21 cellular contexts compared by ENCODE assay signal in the genomic region with DNA sequence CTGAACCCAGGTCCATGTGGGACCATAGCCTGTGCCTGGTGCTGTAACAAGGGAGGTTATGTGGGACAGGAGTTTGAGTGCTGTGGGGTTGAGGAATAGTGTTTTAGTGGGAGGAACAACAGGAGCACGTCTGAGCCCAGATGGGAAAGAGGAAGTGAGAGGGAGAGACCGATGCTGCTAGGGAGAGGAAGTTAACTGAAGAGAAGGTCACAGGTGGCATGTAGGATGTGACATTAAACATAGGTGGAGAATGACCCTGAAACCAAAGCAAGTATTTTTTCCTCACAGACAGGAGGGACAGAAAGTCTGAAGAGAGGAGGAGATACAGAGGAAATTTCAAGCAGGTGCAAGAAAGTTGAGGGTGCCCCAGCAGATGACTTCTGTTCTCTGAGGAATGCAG.
DNase-seq lines count a peak whose midpoint lies in the region; ATAC-seq, FAIRE-seq and TF ChIP-seq lines count a peak whose summit lies in the region.
"Had no signal": no experiment of that assay in that cellular context is flagged by ENCODE, and none has a peak within 500 bp of the region (broad histone marks: within the 10 kb centered on the region; RNA-seq: fewer than 3 reads in every experiment).

No MANE protein-coding gene starts in this region.

- peaks cover 17 to 23% of the 10 kb centered on the region in 2 donors for H3K4me1 Mint-ChIP-seq in effector memory CD8-positive, alpha-beta T cell (ENCODE audit: low read depth in 2 of 2)

- H3K4me1 ChIP-seq in BLaER1 = peaks cover 10% of the 10 kb centered on the region
- H3K4me1 ChIP-seq: A549, thyroid gland had no signal

- no peaks in the 10 kb centered on the region for H3K27me3 ChIP-seq in BLaER1
- H3K27me3 ChIP-seq: ovary, thyroid gland had no signal

- no peak for TF ChIP-seq POLR2A in NB4 (IDR thresholded peaks at IDR 0.05; ENCODE audit: extremely low read depth, insufficient read length)

- no peak overlapping the region for H3K4me3 ChIP-seq in BLaER1
- no peak overlapping the region for H3K4me3 ChIP-seq in NB4 (ENCODE audit: low read depth, low read length)
- H3K4me3 ChIP-seq: A549, ovary, thyroid gland had no signal

- no peak for TF ChIP-seq CTCF in NB4 (IDR thresholded peaks at IDR 0.05; ENCODE audit: low read depth, low read length)

- no peaks in the 10 kb centered on the region for H3K36me3 ChIP-seq in BLaER1
- H3K36me3 ChIP-seq: brain microvascular endothelial cell, ovary, thyroid gland had no signal

- H3K9me3 Mint-ChIP-seq in effector memory CD8-positive, alpha-beta T cell = no peaks in the 10 kb centered on the region

- H3K4me2 ChIP-seq in BLaER1 = peak overlapping the region; percentile 45
- H3K4me2 ChIP-seq: A549 had no signal

- no peak overlapping the region for H3K27ac ChIP-seq in BLaER1
- H3K27ac ChIP-seq: A549, brain microvascular endothelial cell, ovary, thyroid gland had no signal

- H3K27ac Mint-ChIP-seq in effector memory CD8-positive, alpha-beta T cell = peak overlapping the region; percentile 15 to 72
- H3K27ac Mint-ChIP-seq: activated naive CD4-positive, alpha-beta T cell treated with anti-CD3 and anti-CD28 coated beads, Interleukin-2, amount 50 U/mL, for 72 hours had no signal

- H4K20me1 ChIP-seq in BLaER1 = no peaks in the 10 kb centered on the region

- peaks cover 20% of the 10 kb centered on the region; the same call in 1 of the 2 replicates for H3K9me3 ChIP-seq in BLaER1
- H3K9me3 ChIP-seq: ovary, thyroid gland had no signal

- H3K27me3 Mint-ChIP-seq in effector memory CD8-positive, alpha-beta T cell = peaks cover 0 to 14% of the 10 kb centered on the region in 2 donors

- FAIRE-seq in HTR-8/SVneo (lab: Jason Lieb, UNC) = no peak
- FAIRE-seq: A549 had no signal

- H3K9ac ChIP-seq in BLaER1 = no peak overlapping the region

- DNase-seq in NB4 (ENCODE audit: low read depth) (peak; percentile 55), HTR-8/SVneo (ENCODE audit: insufficient read length, low spot score) (no peak)
- no peak for DNase-seq in effector memory CD8-positive, alpha-beta T cell
- no peak for DNase-seq in stimulated activated CD4-positive, alpha-beta T cell treated with anti-CD3 and anti-CD28 coated beads, Interleukin-12 subunit alpha, Interleukin-12 subunit beta, amount 100 ng/mL, for 4 hours
- DNase-seq: activated CD4-positive, alpha-beta T cell treated with anti-CD3 and anti-CD28 coated beads for 4 hours; activated T-cell treated with anti-CD3 and anti-CD28 coated beads, Interleukin-2, amount 50 U/mL, for 1 hour; brain microvascular endothelial cell; EL; kidney glomerular epithelial cell; NCI-H1048; NCI-H2107; NCI-H774; ovary; stimulated activated CD4-positive, alpha-beta T cell treated with anti-CD3 and anti-CD28 coated beads, Interleukin-4, amount 100 ng/mL, for 24 hours; thyroid gland had no signal

- ATAC-seq in GM21529 (IDR thresholded peaks at IDR 0.05; ENCODE audit: unreplicated experiment) = peak; percentile 68
- ATAC-seq in effector memory CD8-positive, alpha-beta T cell (replicated peaks) = peak; percentile 21
- ATAC-seq in GM18520 (IDR thresholded peaks at IDR 0.05; ENCODE audit: unreplicated experiment) = no peak
- ATAC-seq in HG02588 (IDR thresholded peaks at IDR 0.05; ENCODE audit: unreplicated experiment) = no peak
- ATAC-seq: A549; activated naive CD4-positive, alpha-beta T cell treated with anti-CD3 and anti-CD28 coated beads, Interleukin-2, amount 50 U/mL, for 72 hours had no signal

- no peaks in the 10 kb centered on the region for H3K36me3 Mint-ChIP-seq in effector memory CD8-positive, alpha-beta T cell (ENCODE audit: insufficient read depth)

- H3K4me3 Mint-ChIP-seq in effector memory CD8-positive, alpha-beta T cell = peak overlapping the region in 1 of 2 donors; percentile 2

Comparison
In these comparisons a context has a peak if more than half of its experiments do, and no peak if none do; other contexts are left out.
1. ATAC-seq: peak in GM21529 (single experiment) and effector memory CD8-positive, alpha-beta T cell (single experiment); none in GM18520 (single experiment) and HG02588 (single experiment).